Comparison of ENCODE assay signal across 1 cellular context in the genomic region with DNA sequence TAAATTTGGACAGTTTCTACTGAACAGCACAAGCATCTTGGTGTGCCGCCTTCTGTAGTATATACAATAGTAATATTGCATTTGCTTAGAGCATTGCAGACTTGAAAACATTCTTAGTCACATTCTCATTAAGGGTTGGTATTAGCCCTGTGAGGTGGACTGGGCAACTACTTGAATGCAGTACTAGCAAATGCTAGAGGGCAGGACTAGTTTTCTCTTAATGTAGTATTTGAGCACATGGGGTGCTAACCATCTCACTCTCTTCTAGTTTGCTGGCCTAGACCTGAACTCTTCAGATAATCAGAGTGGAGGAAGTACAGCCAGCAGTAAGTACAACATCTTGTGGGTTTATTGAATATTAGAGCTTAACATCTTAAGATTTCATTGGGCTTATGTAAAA.
TF ChIP-seq lines count a peak whose summit lies in the region.

No MANE protein-coding gene starts in this region.

TF ChIP-seq in GM23338, 12 proteins besides CTCF, POLR2A, EP300 and RAD21 (continued from another document):
- TF ChIP-seq, protein P1, sequence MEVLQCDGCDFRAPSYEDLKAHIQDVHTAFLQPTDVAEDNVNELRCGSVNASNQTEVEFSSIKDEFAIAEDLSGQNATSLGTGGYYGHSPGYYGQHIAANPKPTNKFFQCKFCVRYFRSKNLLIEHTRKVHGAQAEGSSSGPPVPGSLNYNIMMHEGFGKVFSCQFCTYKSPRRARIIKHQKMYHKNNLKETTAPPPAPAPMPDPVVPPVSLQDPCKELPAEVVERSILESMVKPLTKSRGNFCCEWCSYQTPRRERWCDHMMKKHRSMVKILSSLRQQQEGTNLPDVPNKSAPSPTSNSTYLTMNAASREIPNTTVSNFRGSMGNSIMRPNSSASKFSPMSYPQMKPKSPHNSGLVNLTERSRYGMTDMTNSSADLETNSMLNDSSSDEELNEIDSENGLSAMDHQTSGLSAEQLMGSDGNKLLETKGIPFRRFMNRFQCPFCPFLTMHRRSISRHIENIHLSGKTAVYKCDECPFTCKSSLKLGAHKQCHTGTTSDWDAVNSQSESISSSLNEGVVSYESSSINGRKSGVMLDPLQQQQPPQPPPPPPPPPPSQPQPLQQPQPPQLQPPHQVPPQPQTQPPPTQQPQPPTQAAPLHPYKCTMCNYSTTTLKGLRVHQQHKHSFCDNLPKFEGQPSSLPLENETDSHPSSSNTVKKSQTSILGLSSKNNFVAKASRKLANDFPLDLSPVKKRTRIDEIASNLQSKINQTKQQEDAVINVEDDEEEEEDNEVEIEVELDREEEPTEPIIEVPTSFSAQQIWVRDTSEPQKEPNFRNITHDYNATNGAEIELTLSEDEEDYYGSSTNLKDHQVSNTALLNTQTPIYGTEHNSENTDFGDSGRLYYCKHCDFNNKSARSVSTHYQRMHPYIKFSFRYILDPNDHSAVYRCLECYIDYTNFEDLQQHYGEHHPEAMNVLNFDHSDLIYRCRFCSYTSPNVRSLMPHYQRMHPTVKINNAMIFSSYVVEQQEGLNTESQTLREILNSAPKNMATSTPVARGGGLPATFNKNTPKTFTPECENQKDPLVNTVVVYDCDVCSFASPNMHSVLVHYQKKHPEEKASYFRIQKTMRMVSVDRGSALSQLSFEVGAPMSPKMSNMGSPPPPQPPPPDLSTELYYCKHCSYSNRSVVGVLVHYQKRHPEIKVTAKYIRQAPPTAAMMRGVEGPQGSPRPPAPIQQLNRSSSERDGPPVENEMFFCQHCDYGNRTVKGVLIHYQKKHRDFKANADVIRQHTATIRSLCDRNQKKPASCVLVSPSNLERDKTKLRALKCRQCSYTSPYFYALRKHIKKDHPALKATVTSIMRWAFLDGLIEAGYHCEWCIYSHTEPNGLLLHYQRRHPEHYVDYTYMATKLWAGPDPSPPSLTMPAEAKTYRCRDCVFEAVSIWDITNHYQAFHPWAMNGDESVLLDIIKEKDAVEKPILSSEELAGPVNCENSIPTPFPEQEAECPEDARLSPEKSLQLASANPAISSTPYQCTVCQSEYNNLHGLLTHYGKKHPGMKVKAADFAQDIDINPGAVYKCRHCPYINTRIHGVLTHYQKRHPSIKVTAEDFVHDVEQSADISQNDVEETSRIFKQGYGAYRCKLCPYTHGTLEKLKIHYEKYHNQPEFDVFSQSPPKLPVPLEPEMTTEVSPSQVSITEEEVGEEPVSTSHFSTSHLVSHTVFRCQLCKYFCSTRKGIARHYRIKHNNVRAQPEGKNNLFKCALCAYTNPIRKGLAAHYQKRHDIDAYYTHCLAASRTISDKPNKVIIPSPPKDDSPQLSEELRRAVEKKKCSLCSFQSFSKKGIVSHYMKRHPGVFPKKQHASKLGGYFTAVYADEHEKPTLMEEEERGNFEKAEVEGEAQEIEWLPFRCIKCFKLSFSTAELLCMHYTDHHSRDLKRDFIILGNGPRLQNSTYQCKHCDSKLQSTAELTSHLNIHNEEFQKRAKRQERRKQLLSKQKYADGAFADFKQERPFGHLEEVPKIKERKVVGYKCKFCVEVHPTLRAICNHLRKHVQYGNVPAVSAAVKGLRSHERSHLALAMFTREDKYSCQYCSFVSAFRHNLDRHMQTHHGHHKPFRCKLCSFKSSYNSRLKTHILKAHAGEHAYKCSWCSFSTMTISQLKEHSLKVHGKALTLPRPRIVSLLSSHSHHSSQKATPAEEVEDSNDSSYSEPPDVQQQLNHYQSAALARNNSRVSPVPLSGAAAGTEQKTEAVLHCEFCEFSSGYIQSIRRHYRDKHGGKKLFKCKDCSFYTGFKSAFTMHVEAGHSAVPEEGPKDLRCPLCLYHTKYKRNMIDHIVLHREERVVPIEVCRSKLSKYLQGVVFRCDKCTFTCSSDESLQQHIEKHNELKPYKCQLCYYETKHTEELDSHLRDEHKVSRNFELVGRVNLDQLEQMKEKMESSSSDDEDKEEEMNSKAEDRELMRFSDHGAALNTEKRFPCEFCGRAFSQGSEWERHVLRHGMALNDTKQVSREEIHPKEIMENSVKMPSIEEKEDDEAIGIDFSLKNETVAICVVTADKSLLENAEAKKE (CRISPR knock-in tag; IDR thresholded peaks at IDR 0.05): no peak
- TF ChIP-seq ETS1 (IDR thresholded peaks at IDR 0.05): no peak
